In the genomic region with DNA sequence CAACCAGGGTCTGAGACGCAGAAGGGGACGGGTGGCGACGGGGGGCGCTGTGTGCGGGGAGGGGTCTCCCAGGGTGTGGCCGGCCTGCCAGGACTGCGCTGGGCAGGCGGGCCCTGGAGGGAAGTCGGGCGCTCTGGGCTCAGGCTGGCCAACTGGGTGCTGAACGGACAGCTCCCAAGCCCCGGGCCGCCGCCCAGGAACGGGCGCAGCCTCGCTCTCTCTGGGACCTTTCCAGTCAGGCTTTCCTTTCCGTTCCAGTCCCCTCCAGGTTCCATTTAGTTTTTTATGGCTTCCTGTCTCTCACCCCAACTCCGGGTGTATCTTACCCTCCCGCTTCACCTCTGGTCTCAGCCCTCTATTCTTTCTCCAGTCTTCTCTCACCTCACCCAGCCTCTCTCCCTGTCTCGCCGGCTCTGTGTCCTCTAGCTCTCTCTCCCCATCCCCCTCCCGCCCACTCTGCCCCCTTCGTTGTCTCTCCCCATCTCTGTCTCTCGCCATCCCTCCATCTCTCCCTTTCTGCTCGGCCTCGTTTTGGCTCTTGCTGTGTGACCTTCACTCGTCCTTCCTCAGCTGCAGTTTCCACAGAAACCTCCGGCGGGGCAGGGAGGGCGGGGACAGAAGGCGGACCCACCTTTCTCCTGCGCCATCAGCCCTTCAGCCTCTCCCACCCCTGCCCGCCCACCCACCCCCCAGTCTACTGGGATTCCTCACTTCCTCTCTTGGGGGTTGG, we compare ENCODE assay signal across 8 cellular contexts. TPM values are rescaled to one million over a fixed set of nuclear protein-coding genes. Genes with fewer than 3 reads are reported as not detected.
DNase-seq lines count a peak whose midpoint lies in the region; ATAC-seq and TF ChIP-seq lines count a peak whose summit lies in the region.

No MANE protein-coding gene starts in this region.

- ATAC-seq in GM21423 (IDR thresholded peaks at IDR 0.05; ENCODE audit: unreplicated experiment) = no peak

- no CpG with 5 or more reads among the region's 35 CpGs for WGBS in iPS DF 6.9 (ENCODE audit: insufficient coverage, insufficient read length)
- WGBS in esophagus squamous epithelium, 2 donors = 2 to 3% methylated on average over 22 to 30 of the region's 35 CpGs

- no peak for TF ChIP-seq POLR2A in esophagus squamous epithelium (IDR thresholded peaks at IDR 0.05)

- intact Hi-C loops in esophagus squamous epithelium (cut with DNase I) = no loop called here

- no peak overlapping the region for H3K27ac ChIP-seq in iPS DF 6.9 (ENCODE audit: low read length)
- no peak overlapping the region for H3K27ac ChIP-seq in esophagus squamous epithelium

- DNase-seq in NCI-H1436 (lab: John Stamatoyannopoulos, UW) (peak; percentile 55), NCI-H1436 treated with DMSO at 0.1 percent for 48 hours (lab: John Stamatoyannopoulos, UW) (no peak), adipocyte (ENCODE audit: low read depth) (peak; percentile 80), iPS DF 6.9 (ENCODE audit: low read depth, low spot score) (no peak), esophagus squamous epithelium (lab: John Stamatoyannopoulos, UW) (no peak)
- DNase-seq in stimulated activated CD4-positive, alpha-beta T cell treated with anti-CD3 and anti-CD28 coated beads, Interleukin-4, amount 100 ng/mL, for 48 hours (ENCODE audit: low read depth in 2 of 2) = peak; percentile 20 to 35

- H3K36me3 ChIP-seq in adipocyte (ENCODE audit: control insufficient read depth, insufficient read depth, low read length, severe bottlenecking) (no peaks in the 10 kb centered on the region), iPS DF 6.9 (ENCODE audit: control insufficient read depth, insufficient read depth, low read length) (no peaks in the 10 kb centered on the region), esophagus squamous epithelium (no peaks in the 10 kb centered on the region)

- H3K4me1 ChIP-seq in adipocyte (ENCODE audit: control insufficient read depth, insufficient read depth, low read length) = peaks cover 4% of the 10 kb centered on the region
- peaks cover 6% of the 10 kb centered on the region; the same call in 1 of the 2 replicates for H3K4me1 ChIP-seq in iPS DF 6.9 (ENCODE audit: control insufficient read depth, insufficient read depth, low read length)
- peaks cover 10 to 38% (median 16%) of the 10 kb centered on the region in 3 donors for H3K4me1 ChIP-seq in esophagus squamous epithelium

- no peak overlapping the region for H3K9ac ChIP-seq in adipocyte (ENCODE audit: low read length)

- H3K4me3 ChIP-seq in adipocyte (ENCODE audit: low read length) = no peak overlapping the region
- H3K4me3 ChIP-seq in iPS DF 6.9 (ENCODE audit: low read length) = peak overlapping the region; percentile 2; the same call in 1 of the 2 replicates
- no peak overlapping the region for H3K4me3 ChIP-seq in esophagus squamous epithelium

- H3K27me3 ChIP-seq in adipocyte (replicated peaks; ENCODE audit: control insufficient read depth, insufficient read depth, low read length) = peaks cover 61% of the 10 kb centered on the region
- H3K27me3 ChIP-seq in iPS DF 6.9 (ENCODE audit: control insufficient read depth, insufficient read depth, low read length) = peaks cover 19% of the 10 kb centered on the region; the same call in 1 of the 2 replicates
- peaks cover 5 to 100% (median 23%) of the 10 kb centered on the region in 4 donors for H3K27me3 ChIP-seq in esophagus squamous epithelium

- H3K9me3 ChIP-seq in adipocyte (ENCODE audit: control insufficient read depth, low read length) = no peaks in the 10 kb centered on the region
- H3K9me3 ChIP-seq in iPS DF 6.9 (ENCODE audit: control insufficient read depth, insufficient read depth, low read length) = no peaks in the 10 kb centered on the region
- no peaks in the 10 kb centered on the region for H3K9me3 ChIP-seq in esophagus squamous epithelium

- no peak for TF ChIP-seq CTCF in esophagus squamous epithelium (IDR thresholded peaks at IDR 0.05)

TF ChIP-seq in PFSK-1, 5 proteins besides CTCF, POLR2A, EP300 and RAD21:
- TF ChIP-seq SIN3A (IDR thresholded peaks at IDR 0.05; ENCODE audit: borderline replicate concordance, insufficient read depth, low read length) = no peak
- TF ChIP-seq, protein P1, sequence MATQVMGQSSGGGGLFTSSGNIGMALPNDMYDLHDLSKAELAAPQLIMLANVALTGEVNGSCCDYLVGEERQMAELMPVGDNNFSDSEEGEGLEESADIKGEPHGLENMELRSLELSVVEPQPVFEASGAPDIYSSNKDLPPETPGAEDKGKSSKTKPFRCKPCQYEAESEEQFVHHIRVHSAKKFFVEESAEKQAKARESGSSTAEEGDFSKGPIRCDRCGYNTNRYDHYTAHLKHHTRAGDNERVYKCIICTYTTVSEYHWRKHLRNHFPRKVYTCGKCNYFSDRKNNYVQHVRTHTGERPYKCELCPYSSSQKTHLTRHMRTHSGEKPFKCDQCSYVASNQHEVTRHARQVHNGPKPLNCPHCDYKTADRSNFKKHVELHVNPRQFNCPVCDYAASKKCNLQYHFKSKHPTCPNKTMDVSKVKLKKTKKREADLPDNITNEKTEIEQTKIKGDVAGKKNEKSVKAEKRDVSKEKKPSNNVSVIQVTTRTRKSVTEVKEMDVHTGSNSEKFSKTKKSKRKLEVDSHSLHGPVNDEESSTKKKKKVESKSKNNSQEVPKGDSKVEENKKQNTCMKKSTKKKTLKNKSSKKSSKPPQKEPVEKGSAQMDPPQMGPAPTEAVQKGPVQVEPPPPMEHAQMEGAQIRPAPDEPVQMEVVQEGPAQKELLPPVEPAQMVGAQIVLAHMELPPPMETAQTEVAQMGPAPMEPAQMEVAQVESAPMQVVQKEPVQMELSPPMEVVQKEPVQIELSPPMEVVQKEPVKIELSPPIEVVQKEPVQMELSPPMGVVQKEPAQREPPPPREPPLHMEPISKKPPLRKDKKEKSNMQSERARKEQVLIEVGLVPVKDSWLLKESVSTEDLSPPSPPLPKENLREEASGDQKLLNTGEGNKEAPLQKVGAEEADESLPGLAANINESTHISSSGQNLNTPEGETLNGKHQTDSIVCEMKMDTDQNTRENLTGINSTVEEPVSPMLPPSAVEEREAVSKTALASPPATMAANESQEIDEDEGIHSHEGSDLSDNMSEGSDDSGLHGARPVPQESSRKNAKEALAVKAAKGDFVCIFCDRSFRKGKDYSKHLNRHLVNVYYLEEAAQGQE (IDR thresholded peaks at IDR 0.05; ENCODE audit: insufficient read depth in 1 of 2, low read depth in 2 of 2, low read length in 2 of 2) = peak; percentile 95 to 96

RNA-seq across cellular contexts. Expression of gene ATP1A3, which starts 3.3 kb away (rescaled TPM):
- 0.94 TPM for polyA plus RNA-seq in PFSK-1 (2012; ENCODE audit: insufficient read length, low read depth)
- total RNA-seq in esophagus squamous epithelium = under 1 TPM in 2 of 4 donors, not detected in 2; 0.19 to 0.42 TPM

RNA-seq across cellular contexts. Expression of gene RABAC1, which starts 38.2 kb away (rescaled TPM):
- polyA plus RNA-seq in PFSK-1 (2012; ENCODE audit: insufficient read length, low read depth) = 302 TPM
- 100 to 1,000 TPM in 3 of 4 donors, 10 to 100 TPM in 1; 47.4 to 113 (median 103) TPM for total RNA-seq in esophagus squamous epithelium

Comparison
In these comparisons a context has a peak if more than half of its experiments do, and no peak if none do; other contexts are left out.
1. DNase-seq: peak in NCI-H1436 (single experiment), adipocyte (single experiment) and stimulated activated CD4-positive, alpha-beta T cell treated with anti-CD3 and anti-CD28 coated beads, Interleukin-4, amount 100 ng/mL, for 48 hours (2 of 2); none in NCI-H1436 treated with DMSO at 0.1 percent for 48 hours (single experiment), iPS DF 6.9 (single experiment) and esophagus squamous epithelium (single experiment).